Comparison of ENCODE assay signal across 8 cellular contexts in genomic region chr1:39258146-39258924, GRCh38. TPM values are rescaled to one million over a fixed set of nuclear protein-coding genes. Genes with fewer than 3 reads are reported as not detected.
DNase-seq lines count a peak whose midpoint lies in the region; ATAC-seq and TF ChIP-seq lines count a peak whose summit lies in the region.

No MANE protein-coding gene starts in this region.

- DNase-seq in ELF-1 (ENCODE audit: low read depth, low spot score), result peak; percentile 87
- peak; percentile 58 for DNase-seq in NB4 (ENCODE audit: low read depth)
- DNase-seq in T-cell, result peak; percentile 8 to 71 (median 51)
- DNase-seq in activated naive CD8-positive, alpha-beta T cell treated with anti-CD3 and anti-CD28 coated beads, Interleukin-2, amount 50 U/mL, for 24 hours, result peak; percentile 70
- DNase-seq in heart left ventricle, result peak in 4 of 5 donors; percentile 58 to 72 (median 69)

- H3K4me3 Mint-ChIP-seq in T-cell, result no peak overlapping the region
- H3K4me3 Mint-ChIP-seq in activated naive CD8-positive, alpha-beta T cell treated with anti-CD3 and anti-CD28 coated beads, Interleukin-2, amount 50 U/mL, for 24 hours, result no peak overlapping the region

- CTCF ChIA-PET in T-cell (lab: Charles Lee), result interaction anchor here (0.6 to 14.4 kb wide), 25 partner anchors 8 to 307 kb away, joined by 3 to 364 read pairs (median 4); partner anchors contain the start of genes MACF1 (in 1 of the 2) and NDUFS5 (in 1 of the 2)

- no peaks in the 10 kb centered on the region for H3K27me3 Mint-ChIP-seq in T-cell
- H3K27me3 Mint-ChIP-seq in activated naive CD8-positive, alpha-beta T cell treated with anti-CD3 and anti-CD28 coated beads, Interleukin-2, amount 50 U/mL, for 24 hours, result no peaks in the 10 kb centered on the region

- TF ChIP-seq POLR2A in NB4 (IDR thresholded peaks at IDR 0.05; ENCODE audit: extremely low read depth, insufficient read length) (no peak), heart left ventricle (IDR thresholded peaks at IDR 0.05) (no peak)

- TF ChIP-seq CTCF in NB4 (IDR thresholded peaks at IDR 0.05; ENCODE audit: low read depth, low read length) (peak; percentile 76), heart left ventricle (IDR thresholded peaks at IDR 0.05) (peak; percentile 77 to 94 (median 85))

- H3K4me3 ChIP-seq in NB4 (ENCODE audit: low read depth, low read length) (no peak overlapping the region), heart left ventricle (no peak overlapping the region), rectal smooth muscle tissue (ENCODE audit: low read length) (no peak overlapping the region)

- ATAC-seq in T-cell (replicated peaks in 1 of 4), result peak; percentile 66 to 70 (median 68)
- ATAC-seq in activated naive CD8-positive, alpha-beta T cell treated with anti-CD3 and anti-CD28 coated beads, Interleukin-2, amount 50 U/mL, for 24 hours, result peak; percentile 62
- ATAC-seq in heart left ventricle, result peak; percentile 63 to 88 (median 84)
- ATAC-seq in HG03354 (IDR thresholded peaks at IDR 0.05; ENCODE audit: poor library complexity, severe bottlenecking, unreplicated experiment), result no peak
- ATAC-seq in GM21367 (IDR thresholded peaks at IDR 0.05; ENCODE audit: unreplicated experiment), result no peak

- no peaks in the 10 kb centered on the region for H3K9me3 ChIP-seq in heart left ventricle

- intact Hi-C loops in heart left ventricle (cut with DNase I), result loop anchor here (1.0 to 5.0 kb wide), 12 partner anchors 46 to 161 kb away; partner anchors contain the start of gene MACF1 (in 2 of the 10)

- no peaks in the 10 kb centered on the region for H3K9me3 Mint-ChIP-seq in T-cell
- H3K9me3 Mint-ChIP-seq in activated naive CD8-positive, alpha-beta T cell treated with anti-CD3 and anti-CD28 coated beads, Interleukin-2, amount 50 U/mL, for 24 hours, result no peaks in the 10 kb centered on the region

- H3K27ac Mint-ChIP-seq in T-cell, result peak overlapping the region in 1 of 2 donors; percentile 80
- no peak overlapping the region for H3K27ac Mint-ChIP-seq in activated naive CD8-positive, alpha-beta T cell treated with anti-CD3 and anti-CD28 coated beads, Interleukin-2, amount 50 U/mL, for 24 hours

- H3K27ac ChIP-seq in heart left ventricle, result peak overlapping the region in 10 of 12 donors; percentile 2 to 53 (median 17)
- H3K27ac ChIP-seq in rectal smooth muscle tissue (ENCODE audit: low read depth, low read length), result peak overlapping the region; percentile 4

- H3K27me3 ChIP-seq in heart left ventricle, result no peaks in the 10 kb centered on the region
- H3K27me3 ChIP-seq in rectal smooth muscle tissue (ENCODE audit: control insufficient read depth, insufficient read depth, low read length), result no peaks in the 10 kb centered on the region

- 41 to 47% (median 43%) methylated on average over 7 of the region's 7 CpGs for WGBS in heart left ventricle, 4 donors

- peaks cover 23% of the 10 kb centered on the region for H3K36me3 Mint-ChIP-seq in T-cell
- peaks cover 25% of the 10 kb centered on the region for H3K36me3 Mint-ChIP-seq in activated naive CD8-positive, alpha-beta T cell treated with anti-CD3 and anti-CD28 coated beads, Interleukin-2, amount 50 U/mL, for 24 hours (ENCODE audit: low read depth)

- H3K9ac ChIP-seq in rectal smooth muscle tissue (ENCODE audit: low read length), result no peak overlapping the region

- H3K36me3 ChIP-seq in heart left ventricle, result peaks cover 0 to 71% (median 40%) of the 10 kb centered on the region in 9 donors
- peaks cover 5% of the 10 kb centered on the region for H3K36me3 ChIP-seq in rectal smooth muscle tissue (ENCODE audit: control insufficient read depth, insufficient read depth, low read length)

- peaks cover 0 to 39% (median 20%) of the 10 kb centered on the region in 12 donors for H3K4me1 ChIP-seq in heart left ventricle
- peaks cover 12% of the 10 kb centered on the region for H3K4me1 ChIP-seq in rectal smooth muscle tissue (ENCODE audit: control insufficient read depth, insufficient read depth, low read length)

- POLR2A ChIA-PET in T-cell (lab: Charles Lee), result interaction anchor here (0.6 to 1.3 kb wide), 3 partner anchors 64 to 74 kb away, joined by 3 to 12 read pairs (median 3); no protein-coding TSS in a partner anchor

- H3K4me1 Mint-ChIP-seq in T-cell, result peaks cover 25 to 42% (median 33%) of the 10 kb centered on the region in 3 donors
- peaks cover 35% of the 10 kb centered on the region for H3K4me1 Mint-ChIP-seq in activated naive CD8-positive, alpha-beta T cell treated with anti-CD3 and anti-CD28 coated beads, Interleukin-2, amount 50 U/mL, for 24 hours

RNA-seq across cellular contexts. Expression of gene MACF1, which starts 53.8 kb away (rescaled TPM):
- 100 to 1,000 TPM; 232 to 596 (median 258) TPM for total RNA-seq in T-cell
- total RNA-seq in heart left ventricle, result 100 to 1,000 TPM; 183 to 436 (median 290) TPM
- 100 to 1,000 TPM; 102 to 120 TPM for polyA plus RNA-seq in heart left ventricle

Comparison
In these comparisons a context has a peak if more than half of its experiments do, and no peak if none do; other contexts are left out.
1. ATAC-seq: peak in T-cell (4 of 4), activated naive CD8-positive, alpha-beta T cell treated with anti-CD3 and anti-CD28 coated beads, Interleukin-2, amount 50 U/mL, for 24 hours (single experiment) and heart left ventricle (4 of 4); none in HG03354 (single experiment) and GM21367 (single experiment).
2. Peak in every context shown above with its lines, with median percentiles within 50 percentile points of each other: DNase-seq.